ENCODE assay signal across 19 cellular contexts in genomic region chr3:27642796-27643195, GRCh38.
"Had no signal": no experiment of that assay in that cellular context is flagged by ENCODE, and none has a peak within 500 bp of the region (broad histone marks: within the 10 kb centered on the region; RNA-seq: fewer than 3 reads in every experiment).

No MANE protein-coding gene starts in this region.

- H3K4me3 Mint-ChIP-seq: activated naive CD8-positive, alpha-beta T cell; memory B cell; natural killer cell had no signal

- FAIRE-seq: endometrium had no signal

- H3K4me1 ChIP-seq: left ventricle myocardium inferior, transverse colon, vagina had no signal

- ATAC-seq: activated CD4-positive, CD25-positive, alpha-beta regulatory T cell treated with anti-CD3 and anti-CD28 coated beads, Interleukin-2, amount 50 U/mL, for 24 hours; natural killer cell had no signal

- H3K9me3 ChIP-seq: left ventricle myocardium inferior, mucosa of descending colon, neutrophil, transverse colon, vagina had no signal

- H3K4me3 ChIP-seq: dorsolateral prefrontal cortex, left ventricle myocardium inferior, mucosa of descending colon, transverse colon, vagina had no signal

- H3K36me3 Mint-ChIP-seq: activated naive CD8-positive, alpha-beta T cell; memory B cell; natural killer cell had no signal

- H3K27ac Mint-ChIP-seq: activated naive CD8-positive, alpha-beta T cell; memory B cell; natural killer cell had no signal

- H3K27me3 Mint-ChIP-seq: activated naive CD8-positive, alpha-beta T cell; memory B cell had no signal

- H3K27ac ChIP-seq: dorsolateral prefrontal cortex, left ventricle myocardium inferior, neutrophil, transverse colon, vagina had no signal

- H3K36me3 ChIP-seq: left ventricle myocardium inferior, neutrophil, transverse colon, vagina had no signal

- DNase-seq: activated effector memory CD4-positive, alpha-beta T cell treated with Interleukin-2 at 50 U/mL for 16 hours; dorsolateral prefrontal cortex; hippocampal formation; left ventricle myocardium inferior; mucosa of descending colon; natural killer cell; posterior cingulate gyrus; retina; stimulated activated CD4-positive, alpha-beta T cell treated with anti-CD3 and anti-CD28 coated beads, Interleukin-15, amount 100 ng/mL, for 24 hours; stimulated activated CD4-positive, alpha-beta T cell treated with anti-CD3 and anti-CD28 coated beads, Interleukin-4, amount 100 ng/mL, for 1 hour; stimulated activated naive CD4-positive, alpha-beta T cell treated with Interleukin-2 at 50 U/mL for 16 hours; T-helper 9 cell; transverse colon had no signal

- H3K27me3 ChIP-seq: dorsolateral prefrontal cortex, neutrophil, transverse colon, vagina had no signal

- H3K9me3 Mint-ChIP-seq: memory B cell, natural killer cell had no signal
